8 cellular contexts compared by ENCODE assay signal in genomic region chr11:32960553-32961164, GRCh38. TPM values are rescaled to one million over a fixed set of nuclear protein-coding genes. Genes with fewer than 3 reads are reported as not detected.
DNase-seq lines count a peak whose midpoint lies in the region; ATAC-seq, FAIRE-seq and TF ChIP-seq lines count a peak whose summit lies in the region.

No MANE protein-coding gene starts in this region.

- H3K27ac ChIP-seq in astrocyte (ENCODE audit: low read depth, low read length) (no peak overlapping the region), vagina (no peak overlapping the region)

- peak; percentile 36 for ATAC-seq in activated CD4-positive, alpha-beta T cell treated with anti-CD3 and anti-CD28 coated beads for 36 hours
- ATAC-seq in GM19397 (IDR thresholded peaks at IDR 0.05; ENCODE audit: unreplicated experiment), result no peak

- TF ChIP-seq POLR2A in vagina (IDR thresholded peaks at IDR 0.05), result no peak

- H3K36me3 Mint-ChIP-seq in activated CD4-positive, alpha-beta T cell treated with anti-CD3 and anti-CD28 coated beads for 36 hours (ENCODE audit: low read depth), result peaks cover 17% of the 10 kb centered on the region
- H3K36me3 Mint-ChIP-seq in astrocyte (ENCODE audit: low read depth, unreplicated experiment), result peaks cover 9% of the 10 kb centered on the region
- peaks cover 21% of the 10 kb centered on the region for H3K36me3 Mint-ChIP-seq in activated CD4-positive, alpha-beta T cell treated with anti-CD3 and anti-CD28 coated beads, Interleukin-2, amount 10 ng/mL, durations not matched to agents 24 days and 14 days (ENCODE audit: low read depth)

- H3K9ac ChIP-seq in astrocyte (ENCODE audit: low read length), result no peak overlapping the region

- POLR2A ChIA-PET in activated CD4-positive, alpha-beta T cell treated with anti-CD3 and anti-CD28 coated beads for 36 hours (lab: Charles Lee), result no interaction called here

- intact Hi-C loops in activated CD4-positive, alpha-beta T cell treated with anti-CD3 and anti-CD28 coated beads for 36 hours (cut with DNase I, micrococcal nuclease), result loop anchor here (1.0 to 5.0 kb wide), 4 partner anchors 52 to 367 kb away; no protein-coding TSS in a partner anchor
- intact Hi-C loops in vagina (cut with DNase I), result loop anchor here (5.0 kb wide), 1 partner anchor 107 kb away; no protein-coding TSS in a partner anchor
- intact Hi-C loops in activated CD4-positive, alpha-beta T cell treated with anti-CD3 and anti-CD28 coated beads, Interleukin-2, amount 10 ng/mL, durations not matched to agents 24 days and 14 days (cut with micrococcal nuclease), result loop anchor here (1.0 to 5.0 kb wide), 5 partner anchors 68 to 367 kb away; partner anchors contain the start of genes CSTF3 and QSER1

- CTCF ChIA-PET in activated CD4-positive, alpha-beta T cell treated with anti-CD3 and anti-CD28 coated beads for 36 hours (lab: Charles Lee), result interaction anchor here (1.0 to 5.3 kb wide), 7 partner anchors 11 to 201 kb away, joined by 3 to 96 read pairs (median 4); partner anchors contain the start of genes CSTF3 and DEPDC7

- FAIRE-seq in astrocyte (lab: Jason Lieb, UNC), result no peak

- H3K4me2 ChIP-seq in astrocyte (ENCODE audit: low read length), result no peak overlapping the region

- H3K4me3 Mint-ChIP-seq in activated CD4-positive, alpha-beta T cell treated with anti-CD3 and anti-CD28 coated beads for 36 hours, result no peak overlapping the region
- H3K4me3 Mint-ChIP-seq in astrocyte (ENCODE audit: unreplicated experiment), result no peak overlapping the region
- H3K4me3 Mint-ChIP-seq in activated CD4-positive, alpha-beta T cell treated with anti-CD3 and anti-CD28 coated beads, Interleukin-2, amount 10 ng/mL, durations not matched to agents 24 days and 14 days, result no peak overlapping the region

- H3K4me1 ChIP-seq in astrocyte (ENCODE audit: insufficient read depth, low read length) (no peaks in the 10 kb centered on the region), vagina (no peaks in the 10 kb centered on the region)

- H3K4me1 Mint-ChIP-seq in activated CD4-positive, alpha-beta T cell treated with anti-CD3 and anti-CD28 coated beads for 36 hours, result peaks cover 11% of the 10 kb centered on the region
- peaks cover 6% of the 10 kb centered on the region for H3K4me1 Mint-ChIP-seq in astrocyte (ENCODE audit: low read depth, unreplicated experiment)
- peaks cover 9% of the 10 kb centered on the region for H3K4me1 Mint-ChIP-seq in activated CD4-positive, alpha-beta T cell treated with anti-CD3 and anti-CD28 coated beads, Interleukin-2, amount 10 ng/mL, durations not matched to agents 24 days and 14 days

- no peak overlapping the region for H3K4me3 ChIP-seq in astrocyte (ENCODE audit: insufficient read depth, low read depth, low read length)
- no peak overlapping the region for H3K4me3 ChIP-seq in vagina

- no peak overlapping the region for H3K27ac Mint-ChIP-seq in activated CD4-positive, alpha-beta T cell treated with anti-CD3 and anti-CD28 coated beads for 36 hours
- H3K27ac Mint-ChIP-seq in astrocyte (ENCODE audit: unreplicated experiment), result no peak overlapping the region
- no peak overlapping the region for H3K27ac Mint-ChIP-seq in activated CD4-positive, alpha-beta T cell treated with anti-CD3 and anti-CD28 coated beads, Interleukin-2, amount 10 ng/mL, durations not matched to agents 24 days and 14 days

- no peak for DNase-seq in activated CD4-positive, alpha-beta T cell treated with anti-CD3 and anti-CD28 coated beads for 36 hours
- DNase-seq in activated CD4-positive, alpha-beta T cell treated with anti-CD3 and anti-CD28 coated beads, Interleukin-2, amount 50 U/mL, for 48 hours, result no peak
- DNase-seq in NCI-H146 (lab: John Stamatoyannopoulos, UW) (peak; percentile 27), astrocyte (ENCODE audit: low read depth) (peak; percentile 31), kidney tubule cell (ENCODE audit: low spot score) (peak; percentile 55), vagina (ENCODE audit: extremely low spot score in 2 of 2) (no peak)
- no peak for DNase-seq in activated CD4-positive, alpha-beta T cell treated with anti-CD3 and anti-CD28 coated beads, Interleukin-2, amount 10 ng/mL, durations not matched to agents 24 days and 14 days

- H2AFZ ChIP-seq in astrocyte (ENCODE audit: low read depth, low read length), result no peak overlapping the region

- TF ChIP-seq CTCF in astrocyte (IDR thresholded peaks at IDR 0.05; ENCODE audit: insufficient read depth, low read depth, low read length) (peak; percentile 68), vagina (IDR thresholded peaks at IDR 0.05) (peak; percentile 51 to 64 (median 52))

- no peaks in the 10 kb centered on the region for H3K9me3 ChIP-seq in astrocyte (ENCODE audit: insufficient read depth, low read depth, low read length)
- no peaks in the 10 kb centered on the region for H3K9me3 ChIP-seq in vagina

- no peaks in the 10 kb centered on the region for H3K9me3 Mint-ChIP-seq in activated CD4-positive, alpha-beta T cell treated with anti-CD3 and anti-CD28 coated beads for 36 hours (ENCODE audit: low read depth)
- H3K9me3 Mint-ChIP-seq in astrocyte (ENCODE audit: unreplicated experiment), result no peaks in the 10 kb centered on the region
- no peaks in the 10 kb centered on the region for H3K9me3 Mint-ChIP-seq in activated CD4-positive, alpha-beta T cell treated with anti-CD3 and anti-CD28 coated beads, Interleukin-2, amount 10 ng/mL, durations not matched to agents 24 days and 14 days

- H3K36me3 ChIP-seq in astrocyte (ENCODE audit: insufficient read depth, low read length), result peaks cover 8% of the 10 kb centered on the region
- H3K36me3 ChIP-seq in vagina, result peaks cover 0 to 9% of the 10 kb centered on the region in 2 donors

- H4K20me1 ChIP-seq in astrocyte (ENCODE audit: insufficient read depth, low read length), result no peaks in the 10 kb centered on the region

- no peaks in the 10 kb centered on the region for H3K27me3 Mint-ChIP-seq in activated CD4-positive, alpha-beta T cell treated with anti-CD3 and anti-CD28 coated beads for 36 hours
- H3K27me3 Mint-ChIP-seq in astrocyte (ENCODE audit: low read depth, unreplicated experiment), result no peaks in the 10 kb centered on the region
- no peaks in the 10 kb centered on the region for H3K27me3 Mint-ChIP-seq in activated CD4-positive, alpha-beta T cell treated with anti-CD3 and anti-CD28 coated beads, Interleukin-2, amount 10 ng/mL, durations not matched to agents 24 days and 14 days

- no peaks in the 10 kb centered on the region for H3K79me2 ChIP-seq in astrocyte (ENCODE audit: insufficient read depth, low read length)

- H3K27me3 ChIP-seq in astrocyte (ENCODE audit: insufficient read depth, low read length) (no peaks in the 10 kb centered on the region), vagina (no peaks in the 10 kb centered on the region)

RNA-seq across cellular contexts. Expression of gene DEPDC7, which starts 55.0 kb away (rescaled TPM):
- total RNA-seq in activated CD4-positive, alpha-beta T cell treated with anti-CD3 and anti-CD28 coated beads for 36 hours, result 1 to 10 TPM; 2.0 to 2.3 TPM
- 3.7 and 4.0 TPM in 2 replicates for total RNA-seq in astrocyte
- total RNA-seq in vagina, result 2.5 TPM
- total RNA-seq in activated CD4-positive, alpha-beta T cell treated with anti-CD3 and anti-CD28 coated beads, Interleukin-2, amount 10 ng/mL, durations not matched to agents 24 days and 14 days, result 0.64 and 0.84 TPM in 2 replicates

Comparison
In these comparisons a context has a peak if more than half of its experiments do, and no peak if none do; other contexts are left out.
1. DNase-seq: peak in NCI-H146 (single experiment), astrocyte (single experiment) and kidney tubule cell (single experiment); none in activated CD4-positive, alpha-beta T cell treated with anti-CD3 and anti-CD28 coated beads for 36 hours (single experiment), activated CD4-positive, alpha-beta T cell treated with anti-CD3 and anti-CD28 coated beads, Interleukin-2, amount 50 U/mL, for 48 hours (0 of 2), vagina (0 of 2) and activated CD4-positive, alpha-beta T cell treated with anti-CD3 and anti-CD28 coated beads, Interleukin-2, amount 10 ng/mL, durations not matched to agents 24 days and 14 days (single experiment).